In the genomic region with DNA sequence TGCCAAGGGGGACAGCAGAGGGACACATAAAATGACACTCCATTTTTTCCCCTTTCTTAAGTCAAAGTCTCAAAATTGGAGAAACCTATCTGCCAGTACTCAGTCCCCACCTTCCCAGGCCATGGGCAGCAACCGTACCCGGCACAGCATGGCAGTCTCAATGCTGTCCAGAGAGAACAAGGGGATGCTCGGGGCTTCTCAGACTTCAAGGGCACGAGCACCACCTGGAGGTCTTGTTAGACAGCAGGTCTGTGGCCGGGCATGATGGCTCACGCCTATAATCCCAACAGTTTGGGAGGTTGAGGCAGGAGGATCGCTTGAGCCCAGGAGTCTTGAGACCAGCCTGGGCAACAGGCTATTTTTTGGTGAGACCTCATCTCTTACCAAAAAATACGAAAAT, we compare ENCODE assay signal across 18 cellular contexts. TPM values are rescaled to one million over a fixed set of nuclear protein-coding genes. Genes with fewer than 3 reads are reported as not detected.
DNase-seq lines count a peak whose midpoint lies in the region; FAIRE-seq and TF ChIP-seq lines count a peak whose summit lies in the region.
"Had no signal": no experiment of that assay in that cellular context is flagged by ENCODE, and none has a peak within 500 bp of the region (broad histone marks: within the 10 kb centered on the region; RNA-seq: fewer than 3 reads in every experiment).

No MANE protein-coding gene starts in this region.

- FAIRE-seq in D721Med (lab: Jason Lieb, UNC), result no peak

- no peak overlapping the region for H2AK5ac ChIP-seq in mesendoderm (ENCODE audit: low read length)

- peaks cover 9% of the 10 kb centered on the region for H3K27me3 Mint-ChIP-seq in activated CD4-positive, alpha-beta T cell treated with anti-CD3 and anti-CD28 coated beads, Interleukin-2, amount 10 ng/mL, durations not matched to agents 7 days and 5 days
- H3K27me3 Mint-ChIP-seq: activated B cell treated with CpG ODN at 0.5 μM for 24 hours; activated naive CD4-positive, alpha-beta T cell treated with anti-CD3 and anti-CD28 coated beads, Interleukin-2, amount 50 U/mL, for 24 hours had no signal

- H3K9me2 ChIP-seq in Karpas-422 (replicated peaks; ENCODE audit: insufficient read depth, low read length), result no peaks in the 10 kb centered on the region
- H3K9me2 ChIP-seq in SK-N-SH, result no peaks in the 10 kb centered on the region

- H3F3A ChIP-seq in SK-N-SH (replicated peaks; ENCODE audit: insufficient read depth), result no peaks in the 10 kb centered on the region

- no peak overlapping the region for H3K23ac ChIP-seq in mesendoderm (ENCODE audit: low read length)

- H3K9me3 ChIP-seq in Karpas-422 (ENCODE audit: low read length) (no peaks in the 10 kb centered on the region), SK-N-SH (no peaks in the 10 kb centered on the region)
- H3K9me3 ChIP-seq: BLaER1 had no signal

- H3K79me2 ChIP-seq in Karpas-422 (ENCODE audit: low read length), result no peaks in the 10 kb centered on the region
- no peaks in the 10 kb centered on the region for H3K79me2 ChIP-seq in SK-N-SH (ENCODE audit: insufficient read depth)
- no peaks in the 10 kb centered on the region for H3K79me2 ChIP-seq in mesendoderm (ENCODE audit: control insufficient read depth, insufficient read depth, low read length)

- 73% methylated on average over 7 of the region's 8 CpGs for WGBS in SK-N-SH (ENCODE audit: low lambda C conversion rate)
- no CpG with 5 or more reads among the region's 8 CpGs for WGBS in mesendoderm (ENCODE audit: extremely low coverage, insufficient coverage, low lambda C conversion rate)

- H3K4me1 Mint-ChIP-seq in activated CD4-positive, alpha-beta T cell treated with anti-CD3 and anti-CD28 coated beads, Interleukin-2, amount 10 ng/mL, durations not matched to agents 7 days and 5 days, result no peaks in the 10 kb centered on the region
- H3K4me1 Mint-ChIP-seq: activated naive CD4-positive, alpha-beta T cell treated with anti-CD3 and anti-CD28 coated beads, Interleukin-2, amount 50 U/mL, for 24 hours; natural killer cell had no signal

- H3K27me3 ChIP-seq in Karpas-422 (ENCODE audit: low read length) (no peaks in the 10 kb centered on the region), SK-N-SH (ENCODE audit: insufficient read depth) (no peaks in the 10 kb centered on the region), mesendoderm (ENCODE audit: insufficient read depth, low read length, poor library complexity) (no peaks in the 10 kb centered on the region)
- H3K27me3 ChIP-seq: BLaER1, brain microvascular endothelial cell had no signal

- H3K4me2 ChIP-seq in Karpas-422 (ENCODE audit: low read depth, low read length, poor library complexity, severe bottlenecking), result no peak overlapping the region
- H3K4me2 ChIP-seq in SK-N-SH, result no peak overlapping the region
- no peak overlapping the region for H3K4me2 ChIP-seq in mesendoderm (ENCODE audit: low read length)
- H3K4me2 ChIP-seq: BLaER1 had no signal

- no peaks in the 10 kb centered on the region for H3K36me3 Mint-ChIP-seq in activated CD4-positive, alpha-beta T cell treated with anti-CD3 and anti-CD28 coated beads, Interleukin-2, amount 10 ng/mL, durations not matched to agents 7 days and 5 days (ENCODE audit: low read depth)
- H3K36me3 Mint-ChIP-seq: activated naive CD4-positive, alpha-beta T cell treated with anti-CD3 and anti-CD28 coated beads, Interleukin-2, amount 50 U/mL, for 24 hours; natural killer cell had no signal

- peak; percentile 21 for TF ChIP-seq RAD21 in SK-N-SH (IDR thresholded peaks at IDR 0.05; ENCODE audit: low read length)

- H3K9ac ChIP-seq in Karpas-422 (ENCODE audit: low read length), result no peak overlapping the region
- no peak overlapping the region for H3K9ac ChIP-seq in SK-N-SH
- no peak overlapping the region for H3K9ac ChIP-seq in mesendoderm (ENCODE audit: low read length)
- H3K9ac ChIP-seq: BLaER1 had no signal

- H3K9me3 Mint-ChIP-seq in activated CD4-positive, alpha-beta T cell treated with anti-CD3 and anti-CD28 coated beads, Interleukin-2, amount 10 ng/mL, durations not matched to agents 7 days and 5 days, result no peaks in the 10 kb centered on the region
- H3K9me3 Mint-ChIP-seq: activated B cell treated with CpG ODN at 0.5 μM for 24 hours; activated naive CD4-positive, alpha-beta T cell treated with anti-CD3 and anti-CD28 coated beads, Interleukin-2, amount 50 U/mL, for 24 hours; natural killer cell had no signal

- no peak overlapping the region for H2BK15ac ChIP-seq in mesendoderm (replicated peaks; ENCODE audit: low read depth)

- H3K18ac ChIP-seq in mesendoderm (ENCODE audit: low read length), result no peak overlapping the region

- H3K4me3 ChIP-seq in Karpas-422 (ENCODE audit: low read length), result no peak overlapping the region
- H3K4me3 ChIP-seq in SK-N-SH (ENCODE audit: low read depth in 2 of 2, low read length in 1 of 2), result no peak overlapping the region
- no peak overlapping the region for H3K4me3 ChIP-seq in mesendoderm (ENCODE audit: low read length)
- H3K4me3 ChIP-seq: BLaER1 had no signal

- H3K27ac ChIP-seq in 22Rv1 (no peak overlapping the region), Karpas-422 (ENCODE audit: low read length) (no peak overlapping the region), SK-N-SH (ENCODE audit: low read depth in 2 of 2, low read length in 1 of 2) (no peak overlapping the region), mesendoderm (ENCODE audit: low read depth, low read length) (no peak overlapping the region)
- H3K27ac ChIP-seq: BLaER1, brain microvascular endothelial cell had no signal

- H2AFZ ChIP-seq in Karpas-422 (ENCODE audit: low read length) (no peak overlapping the region), SK-N-SH (ENCODE audit: low read depth) (no peak overlapping the region)

- H4K8ac ChIP-seq in mesendoderm (ENCODE audit: low read depth, low read length), result no peak overlapping the region

- H3K4me1 ChIP-seq in Karpas-422 (ENCODE audit: low read length) (peaks cover 21% of the 10 kb centered on the region), SK-N-SH (ENCODE audit: control insufficient read depth in 1 of 2, insufficient read depth in 2 of 2, low read depth in 1 of 2, low read length in 1 of 2) (peaks cover 0 to under 1% of the 10 kb centered on the region in 2 experiments; a peak in 1 of 4 replicates), mesendoderm (ENCODE audit: control insufficient read depth, low read depth, low read length) (no peaks in the 10 kb centered on the region)

- TF ChIP-seq CTCF in 22Rv1 (IDR thresholded peaks at IDR 0.05) (peak; percentile 17), D721Med (IDR thresholded peaks at IDR 0.05; ENCODE audit: insufficient read depth, missing control alignments) (peak; percentile 34), SK-N-SH (IDR thresholded peaks at IDR 0.05) (no peak)

- no peaks in the 10 kb centered on the region for H3K79me1 ChIP-seq in mesendoderm (ENCODE audit: low read length)

- H3K4me3 Mint-ChIP-seq in activated CD4-positive, alpha-beta T cell treated with anti-CD3 and anti-CD28 coated beads, Interleukin-2, amount 10 ng/mL, durations not matched to agents 7 days and 5 days, result no peak overlapping the region
- H3K4me3 Mint-ChIP-seq: activated B cell treated with CpG ODN at 0.5 μM for 24 hours; activated naive CD4-positive, alpha-beta T cell treated with anti-CD3 and anti-CD28 coated beads, Interleukin-2, amount 50 U/mL, for 24 hours; natural killer cell had no signal

- no peak overlapping the region for H4K5ac ChIP-seq in mesendoderm (ENCODE audit: low read length)

- no peak overlapping the region for H3K4ac ChIP-seq in mesendoderm (ENCODE audit: low read depth, low read length)

- no peak overlapping the region for H3K56ac ChIP-seq in mesendoderm (ENCODE audit: low read length)

- H2BK5ac ChIP-seq in mesendoderm (ENCODE audit: low read length), result no peak overlapping the region

- no peak overlapping the region for H3K27ac Mint-ChIP-seq in activated CD4-positive, alpha-beta T cell treated with anti-CD3 and anti-CD28 coated beads, Interleukin-2, amount 10 ng/mL, durations not matched to agents 7 days and 5 days
- H3K27ac Mint-ChIP-seq: activated B cell treated with CpG ODN at 0.5 μM for 24 hours; activated naive CD4-positive, alpha-beta T cell treated with anti-CD3 and anti-CD28 coated beads, Interleukin-2, amount 50 U/mL, for 24 hours; natural killer cell had no signal

- no peaks in the 10 kb centered on the region for H3K36me3 ChIP-seq in Karpas-422 (ENCODE audit: insufficient read depth, low read length)
- H3K36me3 ChIP-seq in SK-N-SH (replicated peaks in 1 of 2; ENCODE audit: control insufficient read depth in 1 of 2, insufficient read depth in 2 of 2, low read length in 1 of 2), result no peaks in the 10 kb centered on the region
- no peaks in the 10 kb centered on the region for H3K36me3 ChIP-seq in mesendoderm (ENCODE audit: control insufficient read depth, insufficient read depth, low read length)
- H3K36me3 ChIP-seq: BLaER1, brain microvascular endothelial cell had no signal

- CTCF ChIA-PET in SK-N-SH (lab: Yijun Ruan, JAX), result no interaction called here
- CTCF ChIA-PET in activated CD4-positive, alpha-beta T cell treated with anti-CD3 and anti-CD28 coated beads, Interleukin-2, amount 10 ng/mL, durations not matched to agents 7 days and 5 days (lab: Charles Lee), result no interaction called here

- no peak for TF ChIP-seq EP300 in SK-N-SH (IDR thresholded peaks at IDR 0.05; ENCODE audit: borderline replicate concordance in 1 of 2, low read depth in 1 of 2, low read length in 1 of 2)

- no peak for DNase-seq in D721Med (ENCODE audit: insufficient read length, low spot score)
- DNase-seq in Karpas-422, result peak; percentile 78
- no peak for DNase-seq in SK-N-SH
- no peak for DNase-seq in SW 1271 (lab: John Stamatoyannopoulos, UW)
- DNase-seq in mesendoderm, result no peak
- DNase-seq in NOMO-1 treated with DMSO at 0.1 percent for 48 hours (lab: John Stamatoyannopoulos, UW; ENCODE audit: unreplicated experiment), result no peak
- no peak for DNase-seq in activated CD4-positive, alpha-beta T cell treated with anti-CD3 and anti-CD28 coated beads, Interleukin-2, amount 10 ng/mL, durations not matched to agents 7 days and 5 days
- DNase-seq: activated B cell treated with CpG ODN at 0.5 μM for 24 hours; brain microvascular endothelial cell; effector CD4-positive, alpha-beta T cell; GDM1; natural killer cell; NCI-H1417; stimulated activated CD4-positive, alpha-beta T cell treated with anti-CD3 and anti-CD28 coated beads, Interleukin-15, amount 100 ng/mL, for 24 hours had no signal

- POLR2A ChIA-PET in SK-N-SH (lab: Yijun Ruan, JAX), result no interaction called here
- POLR2A ChIA-PET in activated CD4-positive, alpha-beta T cell treated with anti-CD3 and anti-CD28 coated beads, Interleukin-2, amount 10 ng/mL, durations not matched to agents 7 days and 5 days (lab: Charles Lee), result no interaction called here

- H4K20me1 ChIP-seq in Karpas-422 (ENCODE audit: insufficient read depth, low read depth, low read length) (no peaks in the 10 kb centered on the region), SK-N-SH (ENCODE audit: insufficient read depth) (no peaks in the 10 kb centered on the region)
- H4K20me1 ChIP-seq: BLaER1 had no signal

- H2BK120ac ChIP-seq in mesendoderm (ENCODE audit: low read depth, low read length), result no peak overlapping the region

RNA-seq across cellular contexts. Expression of a gene that starts 3.2 kb away (rescaled TPM):
- not detected in 2 replicates for total RNA-seq in Karpas-422 (2014; rRNA removed; shearing (Covaris generic); ENCODE audit: low replicate concordance)
- polyA plus RNA-seq in SK-N-SH (2012; rRNA removed), result not detected in 2 replicates
- polyA plus RNA-seq in SK-N-SH (2012; cell fraction: cytosol; rRNA removed), result under 0.01 TPM in 1 of 2 replicates, not detected in the other
- polyA plus RNA-seq in SK-N-SH (2012; cell fraction: nucleus; rRNA removed), result not detected in 2 replicates
- polyA plus RNA-seq in mesendoderm (2013, experiment 1 of 2), result 0.69 TPM
- polyA plus RNA-seq in mesendoderm (2013, experiment 2 of 2), result 0.55 TPM
- under 1 TPM; 0.07 to 0.15 TPM for total RNA-seq in activated CD4-positive, alpha-beta T cell treated with anti-CD3 and anti-CD28 coated beads, Interleukin-2, amount 10 ng/mL, durations not matched to agents 7 days and 5 days
- total RNA-seq: HT1080 had no signal
